In the genomic region with DNA sequence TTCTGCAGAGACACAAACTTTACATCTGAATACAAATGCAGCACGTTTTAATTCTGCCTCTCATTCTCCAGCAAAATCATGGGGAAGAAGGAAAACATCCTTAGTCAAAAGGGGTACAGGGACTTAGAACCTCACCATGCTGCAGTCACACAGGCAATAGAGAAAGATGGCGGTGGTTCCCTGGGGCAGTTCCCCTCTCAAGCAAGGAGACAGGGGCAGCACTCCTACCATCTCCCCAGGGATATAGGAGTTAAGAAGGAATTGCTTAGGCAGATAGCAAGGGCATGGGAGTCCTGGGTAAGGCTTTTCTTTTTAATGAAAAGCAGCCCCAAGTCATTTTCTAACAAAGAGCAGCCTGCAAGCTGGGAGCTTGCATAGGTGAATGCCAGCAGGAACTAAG, we compare ENCODE assay signal across 23 cellular contexts.
DNase-seq lines count a peak whose midpoint lies in the region; ATAC-seq, FAIRE-seq and TF ChIP-seq lines count a peak whose summit lies in the region.
"Had no signal": no experiment of that assay in that cellular context is flagged by ENCODE, and none has a peak within 500 bp of the region (broad histone marks: within the 10 kb centered on the region; RNA-seq: fewer than 3 reads in every experiment).

No MANE protein-coding gene starts in this region.

- H2AFZ ChIP-seq in GM23248 (peak overlapping the region; percentile 60), H1 (ENCODE audit: low read length) (peak overlapping the region; percentile 53; the same call in 1 of the 2 replicates), neural progenitor cell (replicated peaks) (peak overlapping the region; percentile 57)

- TF ChIP-seq POLR2A in H1 (IDR thresholded peaks at IDR 0.05; ENCODE audit: control extremely low read depth in 1 of 2, low read depth in 2 of 2, low read length in 2 of 2): no peak

- no peak for TF ChIP-seq CTCF in H1 (IDR thresholded peaks at IDR 0.05; ENCODE audit: control extremely low read depth in 1 of 3, insufficient read depth in 1 of 3, low read depth in 1 of 3, low read length in 3 of 3)
- TF ChIP-seq CTCF in neural progenitor cell (IDR thresholded peaks at IDR 0.05): no peak

- H3K9me2 ChIP-seq in GM23248 (ENCODE audit: insufficient read depth): no peaks in the 10 kb centered on the region

- no peaks in the 10 kb centered on the region for H4K20me1 ChIP-seq in GM23248 (ENCODE audit: insufficient read depth)
- H4K20me1 ChIP-seq in H1 (replicated peaks in 1 of 2; ENCODE audit: control insufficient read depth in 1 of 2, insufficient read depth in 2 of 2, low read length in 2 of 2): no peaks in the 10 kb centered on the region
- no peaks in the 10 kb centered on the region for H4K20me1 ChIP-seq in neural progenitor cell (ENCODE audit: low read depth)

- no peak overlapping the region for H3K27ac Mint-ChIP-seq in neural progenitor cell
- H3K27ac Mint-ChIP-seq in T-cell: no peak overlapping the region
- H3K27ac Mint-ChIP-seq: activated CD8-positive, alpha-beta T cell treated with anti-CD3 and anti-CD28 coated beads, Interleukin-2, amount 10 ng/mL, durations not matched to agents 7 days and 5 days; IgD-negative memory B cell; memory B cell; natural killer cell; stimulated activated naive B cell treated with anti-CD40 and anti-IgM and Interleukin-4, amounts not matched to agents 10 μg/mL and 1 μg/mL and 100 μg/mL, for 72 hours had no signal

- no peak overlapping the region for H4K5ac ChIP-seq in H1 (ENCODE audit: insufficient read length, low read depth, low read length)

- no peak overlapping the region for H3K14ac ChIP-seq in H1 (ENCODE audit: insufficient read length)

- H2BK20ac ChIP-seq in H1 (ENCODE audit: low read length): 0 out of 2 replicates have a peak overlapping the region, but pooled peaks have one; percentile 10

- H3K36me3 Mint-ChIP-seq in neural progenitor cell (peaks cover under 1% of the 10 kb centered on the region), T-cell (no peaks in the 10 kb centered on the region)
- H3K36me3 Mint-ChIP-seq: memory B cell; natural killer cell; stimulated activated naive B cell treated with anti-CD40 and anti-IgM and Interleukin-4, amounts not matched to agents 10 μg/mL and 1 μg/mL and 100 μg/mL, for 72 hours had no signal

- no peak overlapping the region for H2AK5ac ChIP-seq in H1 (ENCODE audit: low read depth, low read length)

- H3K56ac ChIP-seq in H1 (replicated peaks; ENCODE audit: insufficient read length, low read depth, low read length): no peak overlapping the region

- H3K9me3 Mint-ChIP-seq in neural progenitor cell (peaks cover under 1% of the 10 kb centered on the region), T-cell (peaks cover 0 to 5% (median 0%) of the 10 kb centered on the region in 3 donors)
- H3K9me3 Mint-ChIP-seq: IgD-negative memory B cell; memory B cell; natural killer cell; stimulated activated naive B cell treated with anti-CD40 and anti-IgM and Interleukin-4, amounts not matched to agents 10 μg/mL and 1 μg/mL and 100 μg/mL, for 72 hours had no signal

- POLR2A ChIA-PET in H1 (lab: Charles Lee; ENCODE audit: partially characterized antibody): no interaction called here
- POLR2A ChIA-PET in T-cell (lab: Charles Lee): no interaction called here

- H3K4me3 Mint-ChIP-seq in neural progenitor cell: no peak overlapping the region
- H3K4me3 Mint-ChIP-seq in T-cell: no peak overlapping the region
- H3K4me3 Mint-ChIP-seq: activated CD8-positive, alpha-beta T cell treated with anti-CD3 and anti-CD28 coated beads, Interleukin-2, amount 10 ng/mL, durations not matched to agents 7 days and 5 days; IgD-negative memory B cell; memory B cell; natural killer cell; stimulated activated naive B cell treated with anti-CD40 and anti-IgM and Interleukin-4, amounts not matched to agents 10 μg/mL and 1 μg/mL and 100 μg/mL, for 72 hours had no signal

- CTCF ChIA-PET in H1 (lab: Charles Lee; ENCODE audit: partially characterized antibody) (interaction anchor here (0.6 kb wide), 1 partner anchor 79 kb away, joined by 3 read pairs; no protein-coding TSS in a partner anchor), T-cell (lab: Charles Lee) (no interaction called here)

- H4K91ac ChIP-seq in H1 (replicated peaks; ENCODE audit: insufficient read length, low read length): no peak overlapping the region

- H2BK12ac ChIP-seq in H1 (ENCODE audit: low read depth, low read length): peak overlapping the region; percentile 96; the same call in 1 of the 2 replicates

- WGBS in GM23248 (ENCODE audit: low coverage in 1 of 2, low lambda C conversion rate in 2 of 2, missing lambda C conversion rate in 2 of 2), 2 experiments: 36 to 46% methylated on average over 2 of the region's 2 CpGs
- 68% methylated on average over 2 of the region's 2 CpGs; no CpG with 5 or more reads in 1 of the 2 experiments for WGBS in H1 (ENCODE audit: extremely low coverage in 1 of 2, insufficient coverage in 1 of 2, insufficient read length in 1 of 2, insufficient replicate concordance in 2 of 2, low coverage in 1 of 2, low lambda C conversion rate in 2 of 2, missing lambda C conversion rate in 1 of 2), 2 experiments

- no peak for DNase-seq in GM23248
- DNase-seq in NCI-H226: peak; percentile 29
- no peak for DNase-seq in H1 (ENCODE audit: low read depth in 1 of 2, low spot score in 2 of 2)
- DNase-seq in neural progenitor cell (ENCODE audit: low spot score): no peak
- DNase-seq in NCI-H526 (lab: John Stamatoyannopoulos, UW): no peak
- DNase-seq in hepatic stellate cell (ENCODE audit: low spot score): no peak
- DNase-seq in T-cell: no peak
- no peak for DNase-seq in stimulated activated naive CD4-positive, alpha-beta T cell (lab: John Stamatoyannopoulos, UW)
- DNase-seq: activated CD8-positive, alpha-beta T cell treated with anti-CD3 and anti-CD28 coated beads, Interleukin-2, amount 10 ng/mL, durations not matched to agents 7 days and 5 days; activated naive CD4-positive, alpha-beta T cell; activated T-cell treated with anti-CD3 and anti-CD28 coated beads, Interleukin-2, amount 50 U/mL, for 1 hour; foreskin melanocyte; MM.1S; natural killer cell; NCI-H1436 treated with DMSO at 0.1 percent for 48 hours; NCI-H748 treated with DMSO at 0.1 percent for 48 hours; Peyer's patch; posterior cingulate gyrus; stimulated activated CD4-positive, alpha-beta T cell treated with anti-CD3 and anti-CD28 coated beads, Interleukin-2, amount 100 ng/mL, for 24 hours; stimulated activated naive B cell treated with anti-CD40 and anti-IgM and Interleukin-4, amounts not matched to agents 10 μg/mL and 1 μg/mL and 100 μg/mL, for 72 hours had no signal

- no peaks in the 10 kb centered on the region for H3K27me3 ChIP-seq in GM23248 (replicated peaks; ENCODE audit: insufficient read depth)
- H3K27me3 ChIP-seq in H1 (replicated peaks in 1 of 4; ENCODE audit: control insufficient read depth in 3 of 4, extremely low read depth in 1 of 4, insufficient read depth in 3 of 4, low read length in 3 of 4): no peaks in the 10 kb centered on the region
- H3K27me3 ChIP-seq in neural progenitor cell: no peaks in the 10 kb centered on the region
- H3K27me3 ChIP-seq: cardiac muscle cell, Peyer's patch had no signal

- no peak for FAIRE-seq in H1 (lab: Jason Lieb, UNC)

- H2BK5ac ChIP-seq in H1 (ENCODE audit: low read depth, low read length): peak overlapping the region; percentile 86; the same call in 1 of the 2 replicates

- H3K4me2 ChIP-seq in GM23248 (ENCODE audit: unreplicated experiment) (peak overlapping the region; percentile 81), H1 (ENCODE audit: insufficient read depth in 1 of 2, low read depth in 2 of 2, low read length in 2 of 2) (0 out of 4 replicates have a peak overlapping the region, but pooled peaks of 1 of the 2 experiments have one; percentile 11), neural progenitor cell (peak overlapping the region; percentile 45)

- no peak overlapping the region for H3K23ac ChIP-seq in H1 (ENCODE audit: insufficient read length)

- H3K4me1 Mint-ChIP-seq in neural progenitor cell (peaks cover 29% of the 10 kb centered on the region), T-cell (no peaks in the 10 kb centered on the region)
- H3K4me1 Mint-ChIP-seq: IgD-negative memory B cell; memory B cell; natural killer cell; stimulated activated naive B cell treated with anti-CD40 and anti-IgM and Interleukin-4, amounts not matched to agents 10 μg/mL and 1 μg/mL and 100 μg/mL, for 72 hours had no signal

- no peak for TF ChIP-seq EP300 in H1 (IDR thresholded peaks at IDR 0.05; ENCODE audit: borderline replicate concordance in 1 of 2, low read depth in 2 of 2, low read length in 2 of 2)

- H3K9ac ChIP-seq in GM23248 (peak overlapping the region; percentile 31; the same call in 1 of the 2 replicates), H1 (replicated peaks in 1 of 4; ENCODE audit: extremely low read depth in 1 of 4, low read depth in 3 of 4, low read length in 3 of 4) (no peak overlapping the region), neural progenitor cell (no peak overlapping the region)

- no peak overlapping the region for H2BK15ac ChIP-seq in H1 (ENCODE audit: low read length)

- H3K9me3 ChIP-seq in GM23248 (ENCODE audit: low read depth) (no peaks in the 10 kb centered on the region), H1 (ENCODE audit: insufficient read depth in 2 of 2, low read depth in 1 of 2, low read length in 1 of 2) (no peaks in the 10 kb centered on the region), neural progenitor cell (ENCODE audit: low read depth) (no peaks in the 10 kb centered on the region)
- H3K9me3 ChIP-seq: Peyer's patch had no signal

- H3K79me1 ChIP-seq in H1 (ENCODE audit: low read depth, low read length): no peaks in the 10 kb centered on the region

- no peak overlapping the region for H3K18ac ChIP-seq in H1 (ENCODE audit: extremely low read depth, low read length)

- peaks cover 43% of the 10 kb centered on the region for H3F3A ChIP-seq in GM23248 (ENCODE audit: insufficient read depth)
- H3F3A ChIP-seq in neural progenitor cell (ENCODE audit: low read depth): peaks cover 51% of the 10 kb centered on the region

- no peaks in the 10 kb centered on the region for H3K79me2 ChIP-seq in GM23248 (ENCODE audit: insufficient read depth)
- H3K79me2 ChIP-seq in H1 (ENCODE audit: control insufficient read depth in 1 of 2, insufficient read depth in 2 of 2, low read length in 2 of 2): no peaks in the 10 kb centered on the region
- no peaks in the 10 kb centered on the region for H3K79me2 ChIP-seq in neural progenitor cell (ENCODE audit: low read depth)

- H3K4me1 ChIP-seq in GM23248 (ENCODE audit: insufficient read depth) (peaks cover 42% of the 10 kb centered on the region), H1 (replicated peaks in 1 of 4; ENCODE audit: control insufficient read depth in 3 of 4, insufficient read depth in 4 of 4, low read length in 3 of 4) (peaks cover 1 to 9% (median 7%) of the 10 kb centered on the region in 4 experiments; a peak in 5 of 7 replicates), neural progenitor cell (peaks cover 54% of the 10 kb centered on the region)
- H3K4me1 ChIP-seq: Peyer's patch had no signal

- TF ChIP-seq RAD21 in H1 (IDR thresholded peaks at IDR 0.05 in 1 of 2, conservative IDR thresholded peaks at IDR 0.05 in 1 of 2; ENCODE audit: low read depth in 2 of 2, low read length in 2 of 2): no peak

- no peak overlapping the region for H2BK120ac ChIP-seq in H1 (replicated peaks; ENCODE audit: low read depth, low read length)

- in situ Hi-C loops in GM23248 (cut with MboI): no loop called here

- ATAC-seq in T-cell (replicated peaks in 1 of 4): no peak
- ATAC-seq: activated CD8-positive, alpha-beta T cell treated with anti-CD3 and anti-CD28 coated beads, Interleukin-2, amount 10 ng/mL, durations not matched to agents 7 days and 5 days; natural killer cell; stimulated activated naive B cell treated with anti-CD40 and anti-IgM and Interleukin-4, amounts not matched to agents 10 μg/mL and 1 μg/mL and 100 μg/mL, for 72 hours had no signal

- H3K23me2 ChIP-seq in H1 (ENCODE audit: low read depth, low read length): no peaks in the 10 kb centered on the region

- H4K8ac ChIP-seq in H1 (ENCODE audit: extremely low read depth, insufficient read depth, low read length): no peak overlapping the region

- no peak overlapping the region for H3K4ac ChIP-seq in H1 (replicated peaks; ENCODE audit: insufficient read length, low read depth, low read length)

- no peaks in the 10 kb centered on the region for H3K36me3 ChIP-seq in GM23248 (ENCODE audit: low read depth)
- peaks cover 0 to 2% (median 0%) of the 10 kb centered on the region in 4 experiments; a peak in 1 of 8 replicates for H3K36me3 ChIP-seq in H1 (ENCODE audit: control insufficient read depth in 2 of 4, insufficient read depth in 4 of 4, low read length in 3 of 4)
- no peaks in the 10 kb centered on the region for H3K36me3 ChIP-seq in neural progenitor cell
- H3K36me3 ChIP-seq: cardiac muscle cell, Peyer's patch had no signal

- peaks cover 3% of the 10 kb centered on the region for H3K27me3 Mint-ChIP-seq in neural progenitor cell (ENCODE audit: insufficient read depth, low read depth)
- peaks cover 7% of the 10 kb centered on the region in 2 donors for H3K27me3 Mint-ChIP-seq in T-cell

- peak overlapping the region; percentile 52 for H3K27ac ChIP-seq in GM23248
- no peak overlapping the region for H3K27ac ChIP-seq in H1 (ENCODE audit: low read depth, low read length)
- peak overlapping the region; percentile 80 for H3K27ac ChIP-seq in neural progenitor cell
- H3K27ac ChIP-seq: cardiac muscle cell, Peyer's patch had no signal

- peak overlapping the region; percentile 68 for H3K4me3 ChIP-seq in GM23248
- H3K4me3 ChIP-seq in H1 (ENCODE audit: extremely low read depth in 1 of 4, insufficient read depth in 2 of 4, low read depth in 3 of 4, low read length in 4 of 4): no peak overlapping the region
- H3K4me3 ChIP-seq in neural progenitor cell: no peak overlapping the region
- H3K4me3 ChIP-seq: cardiac muscle cell, Peyer's patch had no signal
